Comparison of ENCODE assay signal across 8 cellular contexts in genomic region chr5:78295035-78295961, GRCh38. TPM values are rescaled to one million over a fixed set of nuclear protein-coding genes. Genes with fewer than 3 reads are reported as not detected.
DNase-seq lines count a peak whose midpoint lies in the region; ATAC-seq and TF ChIP-seq lines count a peak whose summit lies in the region.

No MANE protein-coding gene starts in this region.

- peak; percentile 37 for TF ChIP-seq CTCF in hepatocyte (IDR thresholded peaks at IDR 0.05; ENCODE audit: poor library complexity)

- peaks cover under 1% of the 10 kb centered on the region for H4K20me1 ChIP-seq in hepatocyte (ENCODE audit: insufficient read depth, poor library complexity, severe bottlenecking)

- H3K9me3 ChIP-seq in hepatocyte (ENCODE audit: low read depth), result no peaks in the 10 kb centered on the region
- H3K9me3 ChIP-seq in skeletal muscle tissue (ENCODE audit: control insufficient read depth in 3 of 3, low read length in 3 of 3), result no peaks in the 10 kb centered on the region

- peak overlapping the region; percentile 96 for H2AFZ ChIP-seq in hepatocyte

- no peaks in the 10 kb centered on the region for H3K27me3 ChIP-seq in hepatocyte
- H3K27me3 ChIP-seq in skeletal muscle tissue (ENCODE audit: control insufficient read depth in 3 of 3, insufficient read depth in 3 of 3, low read length in 3 of 3), result peaks cover 0 to 3% (median 0%) of the 10 kb centered on the region in 3 donors

- H3K27ac ChIP-seq in hepatocyte (peak overlapping the region; percentile 75), skeletal muscle tissue (ENCODE audit: low read depth, low read length) (peak overlapping the region; percentile 89)

- peak overlapping the region; percentile 72 to 97 (median 80) for H3K9ac ChIP-seq in skeletal muscle tissue (ENCODE audit: low read depth in 1 of 3, low read length in 3 of 3)

- no peaks in the 10 kb centered on the region for H3K4me1 ChIP-seq in hepatocyte (ENCODE audit: insufficient read depth)
- H3K4me1 ChIP-seq in skeletal muscle tissue (ENCODE audit: control insufficient read depth in 3 of 3, insufficient read depth in 3 of 3, low read length in 3 of 3), result peaks cover 9 to 15% (median 11%) of the 10 kb centered on the region in 3 donors

- H3K36me3 ChIP-seq in hepatocyte (replicated peaks; ENCODE audit: insufficient read depth, low read depth) (no peaks in the 10 kb centered on the region), skeletal muscle tissue (ENCODE audit: control insufficient read depth in 3 of 3, insufficient read depth in 3 of 3, low read length in 3 of 3) (no peaks in the 10 kb centered on the region)

- ATAC-seq in HG03520 (IDR thresholded peaks at IDR 0.05; ENCODE audit: unreplicated experiment) (peak; percentile 7), SK-N-SH treated with all-trans-retinoic acid at 6 μM for 48 hours (peak; percentile 72)

- no peaks in the 10 kb centered on the region for H3K9me2 ChIP-seq in hepatocyte (replicated peaks; ENCODE audit: insufficient read depth)

- peaks cover 41% of the 10 kb centered on the region for H3K79me2 ChIP-seq in hepatocyte

- peak overlapping the region; percentile 89 for H3K4me2 ChIP-seq in hepatocyte

- 4% methylated on average over 46 of the region's 46 CpGs for WGBS in hepatocyte (ENCODE audit: low lambda C conversion rate, missing lambda C conversion rate)

- H3K4me3 ChIP-seq in hepatocyte (peak overlapping the region; percentile 86), skeletal muscle tissue (ENCODE audit: low read length in 3 of 3) (peak overlapping the region; percentile 93 to 96 (median 94))

- DNase-seq in NK-92 treated with Interleukin-12 subunit alpha and Interleukin-12 subunit beta, amount 100 ng/mL, for 24 hours (lab: John Stamatoyannopoulos, UW), result peak; percentile 18
- DNase-seq in NK-92 (lab: John Stamatoyannopoulos, UW; ENCODE audit: unreplicated experiment) (no peak), hepatocyte (ENCODE audit: low spot score) (peak; percentile 70), inferior parietal cortex (ENCODE audit: extremely low spot score) (no peak)
- peak; percentile 9 for DNase-seq in activated naive CD8-positive, alpha-beta T cell treated with anti-CD3 and anti-CD28 coated beads, Interleukin-2, amount 50 U/mL, for 16 hours (ENCODE audit: low read depth, low spot score)

TF ChIP-seq in SK-N-SH treated with all-trans-retinoic acid at 6 μM for 48 hours, 23 proteins besides CTCF, POLR2A, EP300 and RAD21:
- TF ChIP-seq GLIS3 (CRISPR knock-in tag; IDR thresholded peaks at IDR 0.05) (no peak), RARB (CRISPR knock-in tag; IDR thresholded peaks at IDR 0.05) (no peak), CSDC2 (CRISPR knock-in tag; IDR thresholded peaks at IDR 0.05) (no peak), ARNTL (CRISPR knock-in tag; IDR thresholded peaks at IDR 0.05; ENCODE audit: borderline replicate concordance, low read depth) (no peak), POU6F1 (CRISPR knock-in tag; IDR thresholded peaks at IDR 0.05; ENCODE audit: borderline replicate concordance, low read depth) (no peak), SNAI2 (CRISPR knock-in tag; IDR thresholded peaks at IDR 0.05) (no peak), ZFP3 (CRISPR knock-in tag; IDR thresholded peaks at IDR 0.05) (no peak), PATZ1 (CRISPR knock-in tag; IDR thresholded peaks at IDR 0.05; ENCODE audit: borderline replicate concordance) (no peak), ZNF70 (CRISPR knock-in tag; IDR thresholded peaks at IDR 0.05) (no peak), ZNF565 (CRISPR knock-in tag; conservative IDR thresholded peaks at IDR 0.05; ENCODE audit: low read depth) (no peak)

RNA-seq across cellular contexts. Expression of gene AP3B1, which starts 0.8 kb away (rescaled TPM):
- 41.4 and 42.4 TPM in 2 replicates for total RNA-seq in hepatocyte
- 25.4 and 29.4 TPM in 2 replicates for polyA plus RNA-seq in hepatocyte
- 62.1 TPM for total RNA-seq in skeletal muscle tissue

Comparison
In these comparisons a context has a peak if more than half of its experiments do, and no peak if none do; other contexts are left out.
1. DNase-seq: peak in NK-92 treated with Interleukin-12 subunit alpha and Interleukin-12 subunit beta, amount 100 ng/mL, for 24 hours (single experiment), activated naive CD8-positive, alpha-beta T cell treated with anti-CD3 and anti-CD28 coated beads, Interleukin-2, amount 50 U/mL, for 16 hours (single experiment) and hepatocyte (single experiment); none in NK-92 (single experiment) and inferior parietal cortex (single experiment).